In genomic region chr9:112884721-112885120, GRCh38 we compare ENCODE assay signal across 20 cellular contexts. TPM values are rescaled to one million over a fixed set of nuclear protein-coding genes. Genes with fewer than 3 reads are reported as not detected.
"Had no signal": no experiment of that assay in that cellular context is flagged by ENCODE, and none has a peak within 500 bp of the region (broad histone marks: within the 10 kb centered on the region; RNA-seq: fewer than 3 reads in every experiment).

No MANE protein-coding gene starts in this region.

- H3K4me3 Mint-ChIP-seq: brain; central memory CD8-positive, alpha-beta T cell; natural killer cell had no signal

- H3K9me3 Mint-ChIP-seq: activated naive CD4-positive, alpha-beta T cell treated with anti-CD3 and anti-CD28 coated beads, Interleukin-2, amount 50 U/mL, for 72 hours; central memory CD8-positive, alpha-beta T cell; natural killer cell had no signal

- H3K36me3 ChIP-seq: right atrium auricular region, vagina had no signal

- H3K4me1 ChIP-seq: tibial nerve, vagina had no signal

- DNase-seq: activated CD4-positive, alpha-beta T cell treated with anti-CD3 and anti-CD28 coated beads, Interleukin-2, amount 50 U/mL, for 48 hours; activated effector memory CD4-positive, alpha-beta T cell treated with anti-CD3 and anti-CD28 coated beads, Interleukin-2, amount 50 U/mL, for 16 hours; activated T-cell treated with anti-CD3 and anti-CD28 coated beads, Interleukin-2, amount 50 U/mL, for 48 hours; cortex of kidney; effector CD8-positive, alpha-beta T cell; left lung; natural killer cell; stimulated activated CD4-positive, alpha-beta T cell treated with anti-CD3 and anti-CD28 coated beads, Interleukin-15, amount 100 ng/mL, for 24 hours; stimulated activated CD4-positive, alpha-beta T cell treated with anti-CD3 and anti-CD28 coated beads, Interleukin-4, amount 100 ng/mL, for 1 hour; stimulated activated naive CD4-positive, alpha-beta T cell; T-helper 1 cell; T1000 had no signal

- H3K36me3 Mint-ChIP-seq: natural killer cell had no signal

- H3K4me1 Mint-ChIP-seq: brain; central memory CD8-positive, alpha-beta T cell; natural killer cell had no signal

- H3K27ac Mint-ChIP-seq: activated naive CD4-positive, alpha-beta T cell treated with anti-CD3 and anti-CD28 coated beads, Interleukin-2, amount 50 U/mL, for 72 hours; brain; natural killer cell had no signal

- H3K27ac ChIP-seq: left lung, right atrium auricular region, tibial nerve, vagina, VCaP had no signal

- H3K4me3 ChIP-seq: left lung, right atrium auricular region, tibial nerve, vagina had no signal

- H3K9me3 ChIP-seq: left lung, right atrium auricular region, tibial nerve, vagina had no signal

- H3K27me3 ChIP-seq: right atrium auricular region, tibial nerve, vagina had no signal

- ATAC-seq: activated naive CD4-positive, alpha-beta T cell treated with anti-CD3 and anti-CD28 coated beads, Interleukin-2, amount 50 U/mL, for 72 hours; natural killer cell had no signal

RNA-seq across cellular contexts. Expression of gene SLC46A2, which starts 6.0 kb away (rescaled TPM):
- total RNA-seq: activated naive CD4-positive, alpha-beta T cell treated with anti-CD3 and anti-CD28 coated beads, Interleukin-2, amount 50 U/mL, for 72 hours; epithelial cell of proximal tubule; vagina had no signal
